Comparison of ENCODE assay signal across 7 cellular contexts in the genomic region with DNA sequence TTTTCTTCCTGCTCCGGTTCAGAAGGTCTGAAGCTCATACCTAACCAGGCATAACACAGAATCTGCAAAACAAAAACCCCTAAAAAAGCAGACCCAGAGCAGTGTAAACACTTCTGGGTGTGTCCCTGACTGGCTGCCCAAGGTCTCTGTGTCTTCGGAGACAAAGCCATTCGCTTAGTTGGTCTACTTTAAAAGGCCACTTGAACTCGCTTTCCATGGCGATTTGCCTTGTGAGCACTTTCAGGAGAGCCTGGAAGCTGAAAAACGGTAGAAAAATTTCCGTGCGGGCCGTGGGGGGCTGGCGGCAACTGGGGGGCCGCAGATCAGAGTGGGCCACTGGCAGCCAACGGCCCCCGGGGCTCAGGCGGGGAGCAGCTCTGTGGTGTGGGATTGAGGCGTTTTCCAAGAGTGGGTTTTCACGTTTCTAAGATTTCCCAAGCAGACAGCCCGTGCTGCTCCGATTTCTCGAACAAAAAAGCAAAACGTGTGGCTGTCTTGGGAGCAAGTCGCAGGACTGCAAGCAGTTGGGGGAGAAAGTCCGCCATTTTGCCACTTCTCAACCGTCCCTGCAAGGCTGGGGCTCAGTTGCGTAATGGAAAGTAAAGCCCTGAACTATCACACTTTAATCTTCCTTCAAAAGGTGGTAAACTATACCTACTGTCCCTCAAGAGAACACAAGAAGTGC. TPM values are rescaled to one million over a fixed set of nuclear protein-coding genes. Genes with fewer than 3 reads are reported as not detected.
A peak's percentile ranks its signal among the peaks of the same experiment; 100 is the strongest.
DNase-seq lines count a peak whose midpoint lies in the region; ATAC-seq and TF ChIP-seq lines count a peak whose summit lies in the region.

No MANE protein-coding gene starts in this region.

- no peak for TF ChIP-seq EP300 in neural cell (conservative IDR thresholded peaks at IDR 0.05; ENCODE audit: poor library complexity, severe bottlenecking)

- no peaks in the 10 kb centered on the region for H3K27me3 ChIP-seq in neural cell (ENCODE audit: insufficient read depth, low read depth, low read length)

- ATAC-seq in GM18907 (IDR thresholded peaks at IDR 0.05; ENCODE audit: unreplicated experiment) = peak; percentile 2
- ATAC-seq in activated CD8-positive, alpha-beta T cell treated with anti-CD3 and anti-CD28 coated beads, Interleukin-2, amount 10 ng/mL, durations not matched to agents 7 days and 5 days = peak; percentile 10
- ATAC-seq in GM19455 (IDR thresholded peaks at IDR 0.05; ENCODE audit: unreplicated experiment) = no peak

- H3F3A ChIP-seq in neural cell (ENCODE audit: insufficient read depth, low read length, poor library complexity, severe bottlenecking) = peaks cover 12% of the 10 kb centered on the region

- 1% methylated on average over 24 of the region's 24 CpGs for WGBS in urinary bladder

- no peak overlapping the region for H3K4me3 Mint-ChIP-seq in activated CD8-positive, alpha-beta T cell treated with anti-CD3 and anti-CD28 coated beads, Interleukin-2, amount 10 ng/mL, durations not matched to agents 7 days and 5 days

- TF ChIP-seq CTCF in neural cell (IDR thresholded peaks at IDR 0.05; ENCODE audit: poor library complexity, severe bottlenecking) = peak; percentile 4

- no peaks in the 10 kb centered on the region for H3K9me3 ChIP-seq in neural cell (ENCODE audit: low read length)

- no peak for TF ChIP-seq RAD21 in neural cell (conservative IDR thresholded peaks at IDR 0.05)

- H3K4me3 ChIP-seq in neural cell (ENCODE audit: low read length) (peak overlapping the region; percentile 78), urinary bladder (ENCODE audit: low read depth, low read length) (peak overlapping the region; percentile 48)

- no peaks in the 10 kb centered on the region for H3K27me3 Mint-ChIP-seq in activated CD8-positive, alpha-beta T cell treated with anti-CD3 and anti-CD28 coated beads, Interleukin-2, amount 10 ng/mL, durations not matched to agents 7 days and 5 days (ENCODE audit: low read depth)

- no peaks in the 10 kb centered on the region for H3K9me2 ChIP-seq in neural cell (ENCODE audit: insufficient read depth, low read length)

- no peak overlapping the region for H2AFZ ChIP-seq in neural cell (ENCODE audit: low read depth, low read length)

- H3K79me2 ChIP-seq in neural cell (replicated peaks; ENCODE audit: insufficient read depth, low read length) = peaks cover 92% of the 10 kb centered on the region

- H3K36me3 ChIP-seq in neural cell (ENCODE audit: insufficient read depth, low read length) (peaks cover 13% of the 10 kb centered on the region), urinary bladder (ENCODE audit: insufficient read depth) (no peaks in the 10 kb centered on the region)

- H4K20me1 ChIP-seq in neural cell (ENCODE audit: insufficient read depth) = peaks cover 35% of the 10 kb centered on the region

- H3K9ac ChIP-seq in neural cell (ENCODE audit: low read length) = peak overlapping the region; percentile 99

- POLR2A ChIA-PET in activated CD8-positive, alpha-beta T cell treated with anti-CD3 and anti-CD28 coated beads, Interleukin-2, amount 10 ng/mL, durations not matched to agents 7 days and 5 days (lab: Charles Lee) = interaction anchor here (0.5 to 22.4 kb wide), 41 partner anchors 5 to 1140 kb away, joined by 3 to 4167 read pairs (median 6); a partner anchor contains a TSS

- DNase-seq in NCI-H2227 treated with DMSO at 0.1 percent for 48 hours (lab: John Stamatoyannopoulos, UW) (peak; percentile 67), erythroblast (lab: John Stamatoyannopoulos, UW) (peak; percentile 86 to 91)
- DNase-seq in activated CD8-positive, alpha-beta T cell treated with anti-CD3 and anti-CD28 coated beads, Interleukin-2, amount 10 ng/mL, durations not matched to agents 7 days and 5 days = peak; percentile 81

- H3K27ac ChIP-seq in neural cell (ENCODE audit: low read length) (peak overlapping the region; percentile 100), urinary bladder (ENCODE audit: low read depth) (peak overlapping the region; percentile 100)

- peaks cover 1% of the 10 kb centered on the region for H3K4me1 ChIP-seq in urinary bladder (ENCODE audit: insufficient read depth)

- no peaks in the 10 kb centered on the region for H3K9me3 Mint-ChIP-seq in activated CD8-positive, alpha-beta T cell treated with anti-CD3 and anti-CD28 coated beads, Interleukin-2, amount 10 ng/mL, durations not matched to agents 7 days and 5 days (ENCODE audit: insufficient read depth)

- TF ChIP-seq POLR2A in erythroblast (IDR thresholded peaks at IDR 0.05; ENCODE audit: low read length) = no peak

- peaks cover 28% of the 10 kb centered on the region for H3K4me1 Mint-ChIP-seq in activated CD8-positive, alpha-beta T cell treated with anti-CD3 and anti-CD28 coated beads, Interleukin-2, amount 10 ng/mL, durations not matched to agents 7 days and 5 days (ENCODE audit: low read depth)

- CTCF ChIA-PET in activated CD8-positive, alpha-beta T cell treated with anti-CD3 and anti-CD28 coated beads, Interleukin-2, amount 10 ng/mL, durations not matched to agents 7 days and 5 days (lab: Charles Lee) = interaction anchor here (0.6 to 19.7 kb wide), 9 partner anchors 9 to 122 kb away, joined by 3 to 538 read pairs (median 9); a partner anchor contains a TSS

- no peak overlapping the region for H3K27ac Mint-ChIP-seq in activated CD8-positive, alpha-beta T cell treated with anti-CD3 and anti-CD28 coated beads, Interleukin-2, amount 10 ng/mL, durations not matched to agents 7 days and 5 days

- no peaks in the 10 kb centered on the region for H3K36me3 Mint-ChIP-seq in activated CD8-positive, alpha-beta T cell treated with anti-CD3 and anti-CD28 coated beads, Interleukin-2, amount 10 ng/mL, durations not matched to agents 7 days and 5 days (ENCODE audit: low read depth)

- H3K4me2 ChIP-seq in neural cell (ENCODE audit: low read length) = peak overlapping the region; percentile 63

TF ChIP-seq in neural cell, 6 proteins besides CTCF, POLR2A, EP300 and RAD21:
- TF ChIP-seq, protein P1, sequence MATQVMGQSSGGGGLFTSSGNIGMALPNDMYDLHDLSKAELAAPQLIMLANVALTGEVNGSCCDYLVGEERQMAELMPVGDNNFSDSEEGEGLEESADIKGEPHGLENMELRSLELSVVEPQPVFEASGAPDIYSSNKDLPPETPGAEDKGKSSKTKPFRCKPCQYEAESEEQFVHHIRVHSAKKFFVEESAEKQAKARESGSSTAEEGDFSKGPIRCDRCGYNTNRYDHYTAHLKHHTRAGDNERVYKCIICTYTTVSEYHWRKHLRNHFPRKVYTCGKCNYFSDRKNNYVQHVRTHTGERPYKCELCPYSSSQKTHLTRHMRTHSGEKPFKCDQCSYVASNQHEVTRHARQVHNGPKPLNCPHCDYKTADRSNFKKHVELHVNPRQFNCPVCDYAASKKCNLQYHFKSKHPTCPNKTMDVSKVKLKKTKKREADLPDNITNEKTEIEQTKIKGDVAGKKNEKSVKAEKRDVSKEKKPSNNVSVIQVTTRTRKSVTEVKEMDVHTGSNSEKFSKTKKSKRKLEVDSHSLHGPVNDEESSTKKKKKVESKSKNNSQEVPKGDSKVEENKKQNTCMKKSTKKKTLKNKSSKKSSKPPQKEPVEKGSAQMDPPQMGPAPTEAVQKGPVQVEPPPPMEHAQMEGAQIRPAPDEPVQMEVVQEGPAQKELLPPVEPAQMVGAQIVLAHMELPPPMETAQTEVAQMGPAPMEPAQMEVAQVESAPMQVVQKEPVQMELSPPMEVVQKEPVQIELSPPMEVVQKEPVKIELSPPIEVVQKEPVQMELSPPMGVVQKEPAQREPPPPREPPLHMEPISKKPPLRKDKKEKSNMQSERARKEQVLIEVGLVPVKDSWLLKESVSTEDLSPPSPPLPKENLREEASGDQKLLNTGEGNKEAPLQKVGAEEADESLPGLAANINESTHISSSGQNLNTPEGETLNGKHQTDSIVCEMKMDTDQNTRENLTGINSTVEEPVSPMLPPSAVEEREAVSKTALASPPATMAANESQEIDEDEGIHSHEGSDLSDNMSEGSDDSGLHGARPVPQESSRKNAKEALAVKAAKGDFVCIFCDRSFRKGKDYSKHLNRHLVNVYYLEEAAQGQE (IDR thresholded peaks at IDR 0.05; ENCODE audit: borderline replicate concordance) = peak; percentile 68
- no peak for TF ChIP-seq POLR2AphosphoS5 (IDR thresholded peaks at IDR 0.05)
- TF ChIP-seq SMC3 (conservative IDR thresholded peaks at IDR 0.05; ENCODE audit: poor library complexity) = no peak
- no peak for TF ChIP-seq MXI1 (conservative IDR thresholded peaks at IDR 0.05; ENCODE audit: poor library complexity, severe bottlenecking)
- TF ChIP-seq TAF1 (IDR thresholded peaks at IDR 0.05; ENCODE audit: low read depth) = no peak
- TF ChIP-seq EZH2 (IDR thresholded peaks at IDR 0.05; ENCODE audit: borderline replicate concordance, insufficient read depth, low read length, poor library complexity, severe bottlenecking) = no peak

RNA-seq across cellular contexts. Expression of a gene that starts 0.7 kb away (rescaled TPM):
- 1,000 to 10,000 TPM; 3,822 to 4,094 TPM for total RNA-seq in activated CD8-positive, alpha-beta T cell treated with anti-CD3 and anti-CD28 coated beads, Interleukin-2, amount 10 ng/mL, durations not matched to agents 7 days and 5 days
- polyA plus RNA-seq in neural cell (1,383 and 1,630 TPM in 2 replicates), urinary bladder (141 TPM)
- polyA minus RNA-seq in neural cell = 48,171 and 65,838 TPM in 2 replicates
- 27,753 TPM for total RNA-seq in urinary bladder

RNA-seq across cellular contexts. Expression of a gene that starts 26.7 kb away (rescaled TPM):
- total RNA-seq in activated CD8-positive, alpha-beta T cell treated with anti-CD3 and anti-CD28 coated beads, Interleukin-2, amount 10 ng/mL, durations not matched to agents 7 days and 5 days = 10 to 100 TPM; 68.0 to 69.5 TPM
- polyA plus RNA-seq in neural cell (48.3 and 56.2 TPM in 2 replicates), urinary bladder (82.0 TPM)
- polyA minus RNA-seq in neural cell = 35.3 and 55.3 TPM in 2 replicates
- total RNA-seq in urinary bladder = 43.4 TPM

RNA-seq across cellular contexts. Expression of a gene that starts 60.0 kb away (rescaled TPM):
- total RNA-seq in activated CD8-positive, alpha-beta T cell treated with anti-CD3 and anti-CD28 coated beads, Interleukin-2, amount 10 ng/mL, durations not matched to agents 7 days and 5 days = 10 to 100 TPM; 64.7 to 70.8 TPM
- polyA plus RNA-seq in neural cell = 3.5 and 4.6 TPM in 2 replicates
- 0.97 and 2.3 TPM in 2 replicates for polyA minus RNA-seq in neural cell
- 58.5 TPM for total RNA-seq in urinary bladder
- polyA plus RNA-seq in urinary bladder = 145 TPM
